Comparison of ENCODE assay signal across 15 cellular contexts in the genomic region with DNA sequence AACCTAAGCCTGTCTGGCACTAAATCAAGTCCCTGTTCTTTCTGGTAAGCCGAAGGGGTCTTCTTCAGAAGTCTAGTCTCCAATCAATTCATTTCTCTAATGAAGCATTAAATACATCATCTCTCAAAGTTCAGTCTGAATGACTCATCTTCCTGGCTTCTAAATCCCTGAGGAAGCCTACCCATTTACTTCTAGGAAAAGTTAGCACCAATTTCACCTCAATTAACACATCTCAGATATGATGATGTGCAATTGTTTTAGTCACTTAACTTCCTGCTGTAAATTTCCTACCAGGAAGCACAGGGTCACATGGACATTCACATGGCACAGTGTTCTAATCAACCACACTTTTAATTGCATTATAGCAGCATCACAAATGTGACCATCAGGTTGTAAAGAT. TPM values are rescaled to one million over a fixed set of nuclear protein-coding genes. Genes with fewer than 3 reads are reported as not detected.
DNase-seq lines count a peak whose midpoint lies in the region; ATAC-seq and TF ChIP-seq lines count a peak whose summit lies in the region.
"Had no signal": no experiment of that assay in that cellular context is flagged by ENCODE, and none has a peak within 500 bp of the region (broad histone marks: within the 10 kb centered on the region; RNA-seq: fewer than 3 reads in every experiment).

No MANE protein-coding gene starts in this region.

- ATAC-seq in omental fat pad (ENCODE audit: low FRiP score) (no peak), left lobe of liver (no peak)
- ATAC-seq: GM12878 had no signal

- in situ Hi-C loops in ACHN (cut with HindIII; ENCODE audit: low pct_ligation_motif_present, low pct_unique_long_range_greater_than_20kb, low sequenced_read_pairs) = no loop called here

- peak; percentile 14 for DNase-seq in ACHN
- peak; percentile 6 for DNase-seq in HCEC 1CT
- DNase-seq in RKO (ENCODE audit: low spot score) = peak; percentile 50
- DNase-seq in epithelial cell of esophagus (ENCODE audit: low read depth) = peak; percentile 23
- DNase-seq in omental fat pad (ENCODE audit: low spot score) = no peak
- DNase-seq in NCI-H1092 treated with DMSO at 0.1 percent for 48 hours (lab: John Stamatoyannopoulos, UW) = no peak
- no peak for DNase-seq in left lobe of liver (ENCODE audit: low spot score)
- no peak for DNase-seq in anterior cingulate cortex (lab: John Stamatoyannopoulos, UW)
- DNase-seq: NCI-H1436 treated with DMSO at 0.1 percent for 48 hours, NCI-H2081 treated with DMSO at 0.1 percent for 48 hours, NCI-H526 treated with DMSO at 0.1 percent for 48 hours had no signal

- H3K4me3 ChIP-seq in epithelial cell of esophagus (ENCODE audit: low read length) = no peak overlapping the region
- H3K4me3 ChIP-seq: GM12878, HAP-1, PC-9 had no signal

- TF ChIP-seq CTCF in epithelial cell of esophagus (IDR thresholded peaks at IDR 0.05; ENCODE audit: insufficient read depth, low read depth, low read length, missing control alignments) = no peak
- TF ChIP-seq CTCF in omental fat pad (IDR thresholded peaks at IDR 0.05) = no peak

RNA-seq across cellular contexts. Expression of gene TEX14, which starts 49.9 kb away (rescaled TPM):
- total RNA-seq in omental fat pad (1 to 10 TPM in 1 of 4 donors, under 1 TPM in 3; 0.19 to 1.3 (median 0.39) TPM), left lobe of liver (0.05 TPM)
- total RNA-seq: HT-29 had no signal

RNA-seq across cellular contexts. Expression of gene RAD51C, which starts 50.5 kb away (rescaled TPM):
- 10 to 100 TPM in 3 of 4 donors, 1 to 10 TPM in 1; 7.1 to 18.3 (median 15.7) TPM for total RNA-seq in omental fat pad
- 5.1 TPM for total RNA-seq in left lobe of liver

Comparison
In these comparisons a context has a peak if more than half of its experiments do, and no peak if none do; other contexts are left out.
1. DNase-seq: peak in ACHN (single experiment), HCEC 1CT (single experiment), RKO (single experiment) and epithelial cell of esophagus (single experiment); none in omental fat pad (single experiment), NCI-H1092 treated with DMSO at 0.1 percent for 48 hours (single experiment), left lobe of liver (single experiment) and anterior cingulate cortex (0 of 58).